ENCODE assay signal across 28 cellular contexts in genomic region chr1:115091582-115091981, GRCh38. TPM values are rescaled to one million over a fixed set of nuclear protein-coding genes. Genes with fewer than 3 reads are reported as not detected.
DNase-seq lines count a peak whose midpoint lies in the region; ATAC-seq and TF ChIP-seq lines count a peak whose summit lies in the region.
"Had no signal": no experiment of that assay in that cellular context is flagged by ENCODE, and none has a peak within 500 bp of the region (broad histone marks: within the 10 kb centered on the region; RNA-seq: fewer than 3 reads in every experiment).

No MANE protein-coding gene starts in this region.

- peaks cover 18% of the 10 kb centered on the region for H3K27me3 Mint-ChIP-seq in neural progenitor cell (ENCODE audit: insufficient read depth, low read depth)
- H3K27me3 Mint-ChIP-seq: activated naive CD4-positive, alpha-beta T cell treated with anti-CD3 and anti-CD28 coated beads, Interleukin-2, amount 50 U/mL, for 24 hours; activated T-helper 17 cell treated with anti-CD3 and anti-CD28 coated beads, Interleukin-2, amount 50 U/mL, for 72 hours had no signal

- H3K27ac Mint-ChIP-seq in neural progenitor cell: no peak overlapping the region
- H3K27ac Mint-ChIP-seq: activated CD8-positive, alpha-beta T cell treated with anti-CD3 and anti-CD28 coated beads, Interleukin-2, amount 10 ng/mL, durations not matched to agents 7 days and 5 days; activated naive CD4-positive, alpha-beta T cell treated with anti-CD3 and anti-CD28 coated beads, Interleukin-2, amount 50 U/mL, for 24 hours; activated T-helper 17 cell treated with anti-CD3 and anti-CD28 coated beads, Interleukin-2, amount 50 U/mL, for 72 hours; nephron progenitor cell had no signal

- no peak overlapping the region for H2AK9ac ChIP-seq in IMR-90 (replicated peaks; ENCODE audit: low read depth, low read length, poor library complexity)

- no peak overlapping the region for H4K8ac ChIP-seq in IMR-90 (ENCODE audit: low read depth in 2 of 2, low read length in 2 of 2)

- dilution Hi-C loops in IMR-90 (cut with HindIII; ENCODE audit: low sequenced_read_pairs, unreplicated experiment): no loop called here

- intact Hi-C loops in A673 (cut with micrococcal nuclease; ENCODE audit: unreplicated experiment) (loop anchor here (2.0 kb wide), 1 partner anchor 35 kb away; no protein-coding TSS in a partner anchor), IMR-90 (cut with micrococcal nuclease) (loop anchor here (5.0 kb wide), 1 partner anchor 34 kb away; no protein-coding TSS in a partner anchor)

- H3K79me1 ChIP-seq in IMR-90 (ENCODE audit: low read depth in 1 of 2, low read length in 2 of 2): no peaks in the 10 kb centered on the region

- H3K4me2 ChIP-seq in IMR-90 (ENCODE audit: low read depth, low read length) (no peak overlapping the region), neural progenitor cell (no peak overlapping the region)
- H3K4me2 ChIP-seq: A549, hepatocyte had no signal

- H2AFZ ChIP-seq in IMR-90 (replicated peaks; ENCODE audit: low read length, poor library complexity) (no peak overlapping the region), neural progenitor cell (replicated peaks) (no peak overlapping the region)
- H2AFZ ChIP-seq: hepatocyte had no signal

- DNase-seq in A673 (ENCODE audit: low spot score) (peak; percentile 63), IMR-90 (no peak), NOMO-1 treated with DMSO at 0.1 percent for 48 hours (lab: John Stamatoyannopoulos, UW; ENCODE audit: unreplicated experiment) (peak; percentile 72), neural progenitor cell (ENCODE audit: low spot score) (no peak), foreskin melanocyte (no peak), NCI-H2029 treated with DMSO at 0.1 percent for 48 hours (lab: John Stamatoyannopoulos, UW) (no peak)
- no peak for DNase-seq in effector CD8-positive, alpha-beta T cell (lab: John Stamatoyannopoulos, UW)
- DNase-seq in activated naive CD4-positive, alpha-beta T cell treated with Interleukin-2 at 50 U/mL for 16 hours: no peak
- DNase-seq: activated CD8-positive, alpha-beta T cell treated with anti-CD3 and anti-CD28 coated beads, Interleukin-2, amount 10 ng/mL, durations not matched to agents 7 days and 5 days; amygdala; MM.1S; mucosa of descending colon; NCI-H146; NCI-H446; NCI-H774; nephron progenitor cell; ovary; retina; stimulated activated naive CD4-positive, alpha-beta T cell had no signal

- H3K4me3 Mint-ChIP-seq in neural progenitor cell: peak overlapping the region; percentile 26
- H3K4me3 Mint-ChIP-seq: activated CD8-positive, alpha-beta T cell treated with anti-CD3 and anti-CD28 coated beads, Interleukin-2, amount 10 ng/mL, durations not matched to agents 7 days and 5 days; nephron progenitor cell had no signal

- no peak overlapping the region for H3K23ac ChIP-seq in IMR-90 (ENCODE audit: low read depth, low read length)

- no peak for TF ChIP-seq CTCF in A673 (conservative IDR thresholded peaks at IDR 0.05; ENCODE audit: low read depth, low read length)
- no peak for TF ChIP-seq CTCF in IMR-90 (conservative IDR thresholded peaks at IDR 0.05; ENCODE audit: low read depth, low read length)
- no peak for TF ChIP-seq CTCF in neural progenitor cell (IDR thresholded peaks at IDR 0.05)

- BruUV-seq in A673 (replicated peaks; lab: Mats Ljungman, UMichigan): no TSS peak
- BruUV-seq in IMR-90 (replicated peaks; lab: Mats Ljungman, UMichigan): no TSS peak

- H2BK120ac ChIP-seq in IMR-90 (ENCODE audit: low read depth, low read length): no peak overlapping the region

- H2BK20ac ChIP-seq in IMR-90 (ENCODE audit: low read depth, low read length): no peak overlapping the region

- H3K36me3 Mint-ChIP-seq in neural progenitor cell: no peaks in the 10 kb centered on the region
- H3K36me3 Mint-ChIP-seq: activated naive CD4-positive, alpha-beta T cell treated with anti-CD3 and anti-CD28 coated beads, Interleukin-2, amount 50 U/mL, for 24 hours had no signal

- H3K14ac ChIP-seq in IMR-90 (replicated peaks; ENCODE audit: low read depth, low read length): no peak overlapping the region

- no peak overlapping the region for H2BK15ac ChIP-seq in IMR-90 (ENCODE audit: low read depth, low read length)

- no peak overlapping the region for H3K18ac ChIP-seq in IMR-90 (ENCODE audit: low read depth, low read length)

- H4K20me1 ChIP-seq in IMR-90 (ENCODE audit: insufficient read depth, low read length) (no peaks in the 10 kb centered on the region), neural progenitor cell (ENCODE audit: low read depth) (no peaks in the 10 kb centered on the region)

- H3F3A ChIP-seq in neural progenitor cell (ENCODE audit: low read depth): no peaks in the 10 kb centered on the region

- POLR2A ChIA-PET in A673 (lab: Charles Lee; ENCODE audit: low non-redundant PET): no interaction called here
- POLR2A ChIA-PET in IMR-90 (lab: Charles Lee; ENCODE audit: unreplicated experiment): no interaction called here

- CTCF ChIA-PET in A673 (lab: Charles Lee) (no interaction called here), IMR-90 (lab: Yijun Ruan, JAX) (no interaction called here)

- H4K91ac ChIP-seq in IMR-90 (ENCODE audit: insufficient read depth, low read depth, low read length): no peak overlapping the region

- TF ChIP-seq RAD21 in IMR-90 (IDR thresholded peaks at IDR 0.05; ENCODE audit: low read length): no peak

- H3K9me3 ChIP-seq in A673 (ENCODE audit: low read depth, low read length, poor library complexity, severe bottlenecking) (no peaks in the 10 kb centered on the region), IMR-90 (ENCODE audit: control insufficient read depth, insufficient read depth, low read length) (no peaks in the 10 kb centered on the region), neural progenitor cell (ENCODE audit: low read depth) (no peaks in the 10 kb centered on the region)
- H3K9me3 ChIP-seq: A549, gastroesophageal sphincter, mucosa of descending colon, ovary had no signal

- H3K4me3 ChIP-seq in A673 (ENCODE audit: low read depth, low read length, poor library complexity, severe bottlenecking): no peak overlapping the region
- no peak overlapping the region for H3K4me3 ChIP-seq in IMR-90 (ENCODE audit: insufficient read depth, low read depth, low read length)
- no peak overlapping the region for H3K4me3 ChIP-seq in neural progenitor cell
- H3K4me3 ChIP-seq: A549, gastroesophageal sphincter, GM12878, hepatocyte, mucosa of descending colon, ovary, PC-9, skin epidermis had no signal

- peaks cover 7% of the 10 kb centered on the region for H3K9me3 Mint-ChIP-seq in neural progenitor cell
- H3K9me3 Mint-ChIP-seq: activated naive CD4-positive, alpha-beta T cell treated with anti-CD3 and anti-CD28 coated beads, Interleukin-2, amount 50 U/mL, for 24 hours; activated T-helper 17 cell treated with anti-CD3 and anti-CD28 coated beads, Interleukin-2, amount 50 U/mL, for 72 hours had no signal

- H3K36me3 ChIP-seq in A673 (ENCODE audit: insufficient read depth, low read length, poor library complexity, severe bottlenecking) (no peaks in the 10 kb centered on the region), IMR-90 (ENCODE audit: control insufficient read depth, insufficient read depth, low read length) (no peaks in the 10 kb centered on the region), neural progenitor cell (no peaks in the 10 kb centered on the region)
- H3K36me3 ChIP-seq: gastroesophageal sphincter, ovary had no signal

- no peak overlapping the region for H2AK5ac ChIP-seq in IMR-90 (ENCODE audit: low read depth, low read length)

- TF ChIP-seq POLR2A in IMR-90 (IDR thresholded peaks at IDR 0.05; ENCODE audit: low read depth, low read length): no peak

- no peak overlapping the region for H3K56ac ChIP-seq in IMR-90 (ENCODE audit: extremely low read depth, insufficient read depth, low read length)

- H3K4ac ChIP-seq in IMR-90 (ENCODE audit: low read depth, low read length): no peak overlapping the region

- no peaks in the 10 kb centered on the region for H3K79me2 ChIP-seq in neural progenitor cell (ENCODE audit: low read depth)
- H3K79me2 ChIP-seq: hepatocyte had no signal

- peaks cover 24% of the 10 kb centered on the region for H3K4me1 ChIP-seq in A673 (ENCODE audit: insufficient read depth, low read length, poor library complexity, severe bottlenecking)
- H3K4me1 ChIP-seq in IMR-90 (ENCODE audit: control insufficient read depth, insufficient read depth, low read length): peaks cover 2% of the 10 kb centered on the region
- no peaks in the 10 kb centered on the region for H3K4me1 ChIP-seq in neural progenitor cell
- H3K4me1 ChIP-seq: A549 had no signal

- no peak overlapping the region for H2BK5ac ChIP-seq in IMR-90 (ENCODE audit: low read depth, low read length, poor library complexity, severe bottlenecking)

- H3K9me1 ChIP-seq in IMR-90 (ENCODE audit: insufficient read depth, low read length): no peaks in the 10 kb centered on the region

- no peak overlapping the region for H4K5ac ChIP-seq in IMR-90 (ENCODE audit: low read depth, low read length)

- H3K9ac ChIP-seq in IMR-90 (ENCODE audit: low read depth, low read length) (no peak overlapping the region), neural progenitor cell (no peak overlapping the region)

- 92% methylated on average over 2 of the region's 2 CpGs; no CpG with 5 or more reads in 1 of the 2 experiments for WGBS in IMR-90 (ENCODE audit: extremely low coverage in 2 of 2, insufficient read length in 1 of 2), 2 experiments

- H3K27ac ChIP-seq in A673 (ENCODE audit: low read depth, low read length, poor library complexity, severe bottlenecking) (no peak overlapping the region), IMR-90 (ENCODE audit: insufficient read depth, low read length) (no peak overlapping the region), neural progenitor cell (no peak overlapping the region)
- H3K27ac ChIP-seq: A549, hepatocyte, ovary, PC-9, skin epidermis had no signal

- in situ Hi-C loops in IMR-90 (cut with MboI; ENCODE audit: low sequenced_read_pairs): no loop called here

- ATAC-seq in IMR-90 (ENCODE audit: low read depth): no peak
- ATAC-seq: A549; activated CD8-positive, alpha-beta T cell treated with anti-CD3 and anti-CD28 coated beads, Interleukin-2, amount 10 ng/mL, durations not matched to agents 7 days and 5 days; gastroesophageal sphincter; GM12878; SK-N-SH treated with all-trans-retinoic acid at 6 μM for 48 hours had no signal

- H3K27me3 ChIP-seq in A673 (replicated peaks; ENCODE audit: insufficient read depth, low read depth, low read length, poor library complexity) (no peaks in the 10 kb centered on the region), IMR-90 (ENCODE audit: control insufficient read depth, insufficient read depth, low read length) (no peaks in the 10 kb centered on the region; the same call in none of the 2 replicates), neural progenitor cell (peaks cover 13% of the 10 kb centered on the region)
- H3K27me3 ChIP-seq: hepatocyte, ovary had no signal

- H3K4me1 Mint-ChIP-seq in neural progenitor cell: peaks cover 9% of the 10 kb centered on the region

TF ChIP-seq in IMR-90, 13 proteins besides CTCF, POLR2A, EP300 and RAD21 (continues in another document):
- TF ChIP-seq MAFK (IDR thresholded peaks at IDR 0.05; ENCODE audit: low read depth, low read length): no peak

RNA-seq across cellular contexts. Expression of gene TSPAN2, which starts 2.3 kb away (rescaled TPM):
- total RNA-seq in A673 (2021) (1.9 and 2.8 TPM in 2 replicates), IMR-90 (2012; rRNA removed) (0.18 and 0.83 TPM in 2 replicates), neural progenitor cell (ENCODE audit: low replicate concordance) (19.0 and 19.7 TPM in 2 replicates)
- 0.17 and 0.60 TPM in 2 replicates for polyA plus RNA-seq in IMR-90 (2012; rRNA removed)
- polyA plus RNA-seq in IMR-90 (2012; cell fraction: cytosol; rRNA removed): 0.12 and 0.16 TPM in 2 replicates
- 0.31 TPM in 1 of 2 replicates, not detected in the other for polyA plus RNA-seq in IMR-90 (2012; cell fraction: nucleus; rRNA removed; ENCODE audit: low replicate concordance)

Comparison
In these comparisons a context has a peak if more than half of its experiments do, and no peak if none do; other contexts are left out.
1. DNase-seq: peak in A673 (single experiment) and NOMO-1 treated with DMSO at 0.1 percent for 48 hours (single experiment); none in IMR-90 (single experiment), neural progenitor cell (single experiment), foreskin melanocyte (single experiment), effector CD8-positive, alpha-beta T cell (single experiment), NCI-H2029 treated with DMSO at 0.1 percent for 48 hours (single experiment) and activated naive CD4-positive, alpha-beta T cell treated with Interleukin-2 at 50 U/mL for 16 hours (single experiment).